ENCODE assay signal across 8 cellular contexts in the genomic region with DNA sequence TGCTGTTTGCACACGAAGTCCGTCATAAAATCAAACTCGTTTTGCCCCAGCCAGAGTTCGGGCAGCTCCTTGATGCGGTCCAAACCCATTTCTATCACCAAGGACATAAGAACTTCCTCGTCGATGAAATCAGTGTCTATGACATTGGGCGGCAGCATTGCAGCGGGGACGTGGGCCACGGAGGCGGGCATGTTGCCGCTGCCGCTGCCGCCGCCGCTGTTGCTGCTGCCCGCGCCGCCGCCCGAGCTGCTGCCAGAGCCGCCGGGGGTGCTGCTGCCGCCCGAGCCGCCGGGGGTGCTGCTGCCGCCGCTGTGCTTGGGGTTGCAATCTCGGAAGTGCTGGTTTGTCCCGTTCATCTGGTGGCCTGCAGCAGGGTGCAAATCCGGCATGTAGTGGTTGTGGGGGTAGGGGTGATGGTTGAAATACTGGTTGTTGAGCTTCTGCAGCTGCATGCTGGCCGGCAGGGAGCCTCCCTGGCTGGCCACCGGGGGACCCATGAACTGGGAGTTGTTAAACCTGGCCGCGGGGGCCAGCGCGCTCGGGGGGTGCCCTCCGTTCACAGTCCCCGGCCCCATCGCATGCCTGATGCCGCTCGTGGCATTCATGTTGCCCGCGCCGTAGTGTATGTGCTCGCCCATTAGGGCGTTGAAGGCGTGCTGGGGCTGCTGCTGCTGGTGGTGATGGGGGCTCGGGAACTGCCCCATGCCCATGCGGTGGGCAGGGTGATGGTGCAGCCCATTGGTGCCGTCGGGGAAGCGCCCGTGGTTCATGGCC. TPM values are rescaled to one million over a fixed set of nuclear protein-coding genes. Genes with fewer than 3 reads are reported as not detected.
DNase-seq lines count a peak whose midpoint lies in the region; FAIRE-seq and TF ChIP-seq lines count a peak whose summit lies in the region.

No MANE protein-coding gene starts in this region.

- peak overlapping the region; percentile 88 for H3K4me2 ChIP-seq in GM23248 (ENCODE audit: unreplicated experiment)
- peak overlapping the region; percentile 92 for H3K4me2 ChIP-seq in mammary epithelial cell (ENCODE audit: insufficient read depth, low read depth, low read length)
- H3K4me2 ChIP-seq in keratinocyte (ENCODE audit: control insufficient read depth, extremely low read depth, insufficient read depth, low read depth, low read length), result peak overlapping the region; percentile 99

- peak overlapping the region; percentile 97 for H3K4me3 ChIP-seq in GM23248
- H3K4me3 ChIP-seq in WI38 (ENCODE audit: low read depth, low read length), result peak overlapping the region; percentile 98
- peak overlapping the region; percentile 76 to 94 (median 89) for H3K4me3 ChIP-seq in mammary epithelial cell (replicated peaks in 1 of 3; ENCODE audit: insufficient read depth in 1 of 3, low read depth in 2 of 3, low read length in 3 of 3)
- peak overlapping the region; percentile 73 to 97 (median 87) for H3K4me3 ChIP-seq in keratinocyte (ENCODE audit: control insufficient read depth in 2 of 3, extremely low read depth in 1 of 3, insufficient read depth in 2 of 3, low read depth in 1 of 3, low read length in 3 of 3)

- H3K9ac ChIP-seq in GM23248 (peak overlapping the region; percentile 97), mammary epithelial cell (ENCODE audit: insufficient read depth, low read length) (peak overlapping the region; percentile 95), keratinocyte (ENCODE audit: control insufficient read depth, extremely low read depth, insufficient read depth, low read length) (peak overlapping the region; percentile 88)

- no peak for FAIRE-seq in keratinocyte (lab: Jason Lieb, UNC)

- H3F3A ChIP-seq in GM23248 (ENCODE audit: insufficient read depth), result peaks cover 55% of the 10 kb centered on the region

- peak overlapping the region; percentile 91 for H3K27ac ChIP-seq in GM23248
- peak overlapping the region; percentile 92 for H3K27ac ChIP-seq in mammary epithelial cell (ENCODE audit: insufficient read depth, low read depth, low read length)
- peak overlapping the region; percentile 85 for H3K27ac ChIP-seq in keratinocyte (ENCODE audit: control insufficient read depth, insufficient read depth, low read length)

- H3K79me2 ChIP-seq in GM23248 (ENCODE audit: insufficient read depth), result peaks cover 52% of the 10 kb centered on the region
- H3K79me2 ChIP-seq in mammary epithelial cell (ENCODE audit: insufficient read depth, low read length), result peaks cover 29% of the 10 kb centered on the region
- H3K79me2 ChIP-seq in keratinocyte (ENCODE audit: control insufficient read depth, insufficient read depth, low read length), result peaks cover 18% of the 10 kb centered on the region

- peaks cover 29% of the 10 kb centered on the region for H3K36me3 ChIP-seq in GM23248 (ENCODE audit: low read depth)
- H3K36me3 ChIP-seq in mammary epithelial cell (ENCODE audit: insufficient read depth, low read length), result no peaks in the 10 kb centered on the region
- no peaks in the 10 kb centered on the region for H3K36me3 ChIP-seq in keratinocyte (ENCODE audit: control insufficient read depth in 2 of 2, extremely low read depth in 1 of 2, insufficient read depth in 2 of 2, low read length in 2 of 2)

- BruUV-seq in mammary epithelial cell (replicated peaks; lab: Mats Ljungman, UMichigan), result no TSS peak

- dilution Hi-C loops in mammary epithelial cell (cut with HindIII; ENCODE audit: low sequenced_read_pairs) (no loop called here), keratinocyte (cut with MboI; ENCODE audit: extremely low pct_ligation_motif_present, low sequenced_read_pairs) (no loop called here)

- peaks cover 29% of the 10 kb centered on the region for H3K4me1 ChIP-seq in GM23248 (ENCODE audit: insufficient read depth)
- peaks cover 39% of the 10 kb centered on the region for H3K4me1 ChIP-seq in mammary epithelial cell (ENCODE audit: insufficient read depth, low read length)
- H3K4me1 ChIP-seq in keratinocyte (ENCODE audit: control insufficient read depth, extremely low read depth, insufficient read depth, low read length), result peaks cover 43% of the 10 kb centered on the region

- intact Hi-C loops in mammary epithelial cell (cut with micrococcal nuclease), result loop anchor here (5.0 to 10.0 kb wide), 5 partner anchors 261 to 901 kb away; no protein-coding TSS in a partner anchor

- TF ChIP-seq CTCF in WI38 (IDR thresholded peaks at IDR 0.05; ENCODE audit: low read depth, low read length) (no peak), mammary epithelial cell (conservative IDR thresholded peaks at IDR 0.05 in 1 of 2, IDR thresholded peaks at IDR 0.05 in 1 of 2; ENCODE audit: extremely low read depth in 1 of 2, insufficient read depth in 1 of 2, low read depth in 1 of 2, low read length in 2 of 2) (peak; percentile 23 to 25), keratinocyte (optimal IDR thresholded peaks at IDR 0.05 in 1 of 3, IDR thresholded peaks at IDR 0.05 in 1 of 3, conservative IDR thresholded peaks at IDR 0.05 in 1 of 3; ENCODE audit: extremely low read depth in 1 of 3, insufficient read depth in 2 of 3, low read length in 3 of 3) (peak in 1 of 3 experiments; percentile 73)

- CTCF ChIA-PET in mammary epithelial cell (lab: Charles Lee; ENCODE audit: low non-redundant PET), result interaction anchor here (0.6 kb wide), 1 partner anchor 507 kb away, joined by 3 read pairs; no protein-coding TSS in a partner anchor

- 1% methylated on average over 33 to 52 of the region's 57 CpGs for WGBS in GM23248 (ENCODE audit: low coverage in 1 of 2, low lambda C conversion rate in 2 of 2, missing lambda C conversion rate in 2 of 2), 2 experiments
- 2% methylated on average over 27 of the region's 57 CpGs for WGBS in mammary epithelial cell (ENCODE audit: low coverage, missing lambda C conversion rate)

- DNase-seq in G401 (ENCODE audit: low spot score) (peak; percentile 60), GM23248 (peak; percentile 79), MV-4-11 (lab: John Stamatoyannopoulos, UW) (peak; percentile 55), mammary epithelial cell (peak; percentile 63), keratinocyte (ENCODE audit: low read depth, low spot score) (no peak), iPS-NIHi7 (ENCODE audit: extremely low spot score) (no peak)
- peak; percentile 80 for DNase-seq in stimulated activated CD4-positive, alpha-beta T cell treated with anti-CD3 and anti-CD28 coated beads, Interleukin-15, amount 100 ng/mL, for 24 hours

- H4K20me1 ChIP-seq in GM23248 (ENCODE audit: insufficient read depth) (peaks cover 5% of the 10 kb centered on the region; the same call in 1 of the 2 replicates), mammary epithelial cell (ENCODE audit: insufficient read depth, low read length) (no peaks in the 10 kb centered on the region), keratinocyte (ENCODE audit: control insufficient read depth, extremely low read depth, insufficient read depth, low read length) (no peaks in the 10 kb centered on the region)

- no peaks in the 10 kb centered on the region for H3K27me3 ChIP-seq in GM23248 (replicated peaks; ENCODE audit: insufficient read depth)
- no peaks in the 10 kb centered on the region for H3K27me3 ChIP-seq in mammary epithelial cell (ENCODE audit: insufficient read depth, low read length)
- no peaks in the 10 kb centered on the region for H3K27me3 ChIP-seq in keratinocyte (ENCODE audit: control insufficient read depth, extremely low read depth, insufficient read depth, low read length)

- peaks cover 3% of the 10 kb centered on the region for H3K9me1 ChIP-seq in keratinocyte (ENCODE audit: control insufficient read depth, extremely low read depth, insufficient read depth, low read length)

- in situ Hi-C loops in G401 (cut with HindIII; ENCODE audit: low sequenced_read_pairs), result no loop called here
- in situ Hi-C loops in GM23248 (cut with MboI), result loop anchor here (10.0 kb wide), 2 partner anchors 221 to 681 kb away; no protein-coding TSS in a partner anchor
- in situ Hi-C loops in mammary epithelial cell (cut with MboI; ENCODE audit: low sequenced_read_pairs in 2 of 2), result loop anchor here (10.0 to 25.0 kb wide), 3 partner anchors 1064 to 1551 kb away; no protein-coding TSS in a partner anchor

- H2AFZ ChIP-seq in GM23248 (no peak overlapping the region), mammary epithelial cell (ENCODE audit: low read depth, low read length) (peak overlapping the region; percentile 68), keratinocyte (ENCODE audit: control insufficient read depth, low read length) (peak overlapping the region; percentile 64)

- no peaks in the 10 kb centered on the region for H3K9me2 ChIP-seq in GM23248 (ENCODE audit: insufficient read depth)

- H3K9me3 ChIP-seq in GM23248 (ENCODE audit: low read depth) (no peaks in the 10 kb centered on the region), mammary epithelial cell (replicated peaks; ENCODE audit: insufficient read depth, low read length) (no peaks in the 10 kb centered on the region), keratinocyte (ENCODE audit: control insufficient read depth, low read depth, low read length) (no peaks in the 10 kb centered on the region)

RNA-seq across cellular contexts. Expression of a gene that starts 1.1 kb away (rescaled TPM):
- 237 and 287 TPM in 2 replicates for total RNA-seq in G401 (2014; rRNA removed; shearing (Covaris generic))
- total RNA-seq in GM23248 (2014; rRNA removed; shearing (Covaris generic)), result 1,051 and 1,192 TPM in 2 replicates
- polyA plus RNA-seq in GM23248 (2016; fragmentation: Nextera tagmentation; extraction: Ambion mirVana), result 644 and 672 TPM in 2 replicates
- total RNA-seq in mammary epithelial cell, result 10 to 100 TPM; 26.4 to 55.8 TPM
- polyA plus RNA-seq in mammary epithelial cell, result 17.9 TPM
- 6.6 TPM for polyA minus RNA-seq in mammary epithelial cell
- polyA plus RNA-seq in keratinocyte, result 10.5 to 44.3 TPM (median 25.0 TPM) in 3 replicates
- 86.6 TPM for polyA plus RNA-seq in keratinocyte (2011; ENCODE audit: low read depth)
- 24.9 and 28.1 TPM in 2 replicates for polyA plus RNA-seq in keratinocyte (2011; cell fraction: cytosol; rRNA removed)
- 79.4 and 92.9 TPM in 2 replicates for polyA plus RNA-seq in keratinocyte (2011; cell fraction: nucleus; rRNA removed)
- 18.8 and 79.3 TPM in 2 replicates for polyA plus RNA-seq in keratinocyte (2012; ENCODE audit: low replicate concordance)
- polyA minus RNA-seq in keratinocyte, result 4.8 to 10.5 TPM (median 5.4 TPM) in 3 replicates
- polyA minus RNA-seq in keratinocyte (2011; cell fraction: cytosol; rRNA and poly(A)+ RNA removed), result 34.5 TPM
- 40.6 and 43.9 TPM in 2 replicates for polyA minus RNA-seq in keratinocyte (2011; cell fraction: nucleus; rRNA and poly(A)+ RNA removed)

Comparison
In these comparisons a context has a peak if more than half of its experiments do, and no peak if none do; other contexts are left out.
1. DNase-seq: peak in G401 (single experiment), GM23248 (single experiment), MV-4-11 (single experiment), mammary epithelial cell (single experiment) and stimulated activated CD4-positive, alpha-beta T cell treated with anti-CD3 and anti-CD28 coated beads, Interleukin-15, amount 100 ng/mL, for 24 hours (single experiment); none in keratinocyte (single experiment) and iPS-NIHi7 (single experiment).
2. Peak in every context shown above with its lines, with median percentiles within 50 percentile points of each other: H3K27ac ChIP-seq, H3K4me2 ChIP-seq, H3K4me3 ChIP-seq and H3K9ac ChIP-seq.